23 cellular contexts compared by ENCODE assay signal in genomic region chr1:68796888-68797287, GRCh38.
"Had no signal": no experiment of that assay in that cellular context is flagged by ENCODE, and none has a peak within 500 bp of the region (broad histone marks: within the 10 kb centered on the region; RNA-seq: fewer than 3 reads in every experiment).

No MANE protein-coding gene starts in this region.

- H2AFZ ChIP-seq: parathyroid adenoma had no signal

- H3K9ac ChIP-seq: parathyroid adenoma had no signal

- DNase-seq: kidney glomerular epithelial cell; left cardiac atrium; left lung; midbrain; mucosa of descending colon; naive thymus-derived CD4-positive, alpha-beta T cell; psoas muscle; stimulated activated CD4-positive, alpha-beta T cell treated with anti-CD3 and anti-CD28 coated beads, Interleukin-12 subunit alpha, Interleukin-12 subunit beta, amount 100 ng/mL, for 4 hours; stimulated activated CD4-positive, alpha-beta T cell treated with anti-CD3 and anti-CD28 coated beads, Interleukin-15, amount 100 ng/mL, for 24 hours; stimulated activated CD4-positive, alpha-beta T cell treated with anti-CD3 and anti-CD28 coated beads, Interleukin-2, amount 100 ng/mL, for 24 hours; stimulated activated CD4-positive, alpha-beta T cell treated with anti-CD3 and anti-CD28 coated beads, Interleukin-4, amount 100 ng/mL, for 1 hour; stimulated activated naive B cell treated with anti-CD40 and anti-IgM and Interleukin-4, amounts not matched to agents 10 μg/mL and 1 μg/mL and 100 μg/mL, for 72 hours; testis; thyroid gland; transverse colon; upper lobe of left lung had no signal

- H3K36me3 ChIP-seq: left lung, right atrium auricular region, thyroid gland, transverse colon, upper lobe of left lung, vagina had no signal

- H3K79me2 ChIP-seq: parathyroid adenoma had no signal

- ATAC-seq: left lung; mucosa of descending colon; naive thymus-derived CD4-positive, alpha-beta T cell; natural killer cell treated with Interleukin-12 subunit alpha and Interleukin-12 subunit beta and Interleukin-15 and Interleukin-18, amount 100 ng/mL, for 72 hours; psoas muscle; sciatic nerve; stimulated activated naive B cell treated with anti-CD40 and anti-IgM and Interleukin-4, amounts not matched to agents 10 μg/mL and 1 μg/mL and 100 μg/mL, for 72 hours had no signal

- H3K4me1 ChIP-seq: left lung, parathyroid adenoma, psoas muscle, right atrium auricular region, testis, thyroid gland, transverse colon had no signal

- H3K27me3 ChIP-seq: left lung, right atrium auricular region, testis, thyroid gland, transverse colon, upper lobe of left lung, vagina had no signal

- H3K4me3 ChIP-seq: left lung, lung, mucosa of descending colon, psoas muscle, right atrium auricular region, skin epidermis, testis, thyroid gland, transverse colon, upper lobe of left lung, vagina had no signal

- H3K9me3 ChIP-seq: left lung, psoas muscle, right atrium auricular region, testis, thyroid gland, transverse colon, upper lobe of left lung, vagina had no signal

- H3K27ac ChIP-seq: left lung, parathyroid adenoma, psoas muscle, right atrium auricular region, skin epidermis, testis, thyroid gland, transverse colon, upper lobe of left lung, vagina had no signal
